15 cellular contexts compared by ENCODE assay signal in the genomic region with DNA sequence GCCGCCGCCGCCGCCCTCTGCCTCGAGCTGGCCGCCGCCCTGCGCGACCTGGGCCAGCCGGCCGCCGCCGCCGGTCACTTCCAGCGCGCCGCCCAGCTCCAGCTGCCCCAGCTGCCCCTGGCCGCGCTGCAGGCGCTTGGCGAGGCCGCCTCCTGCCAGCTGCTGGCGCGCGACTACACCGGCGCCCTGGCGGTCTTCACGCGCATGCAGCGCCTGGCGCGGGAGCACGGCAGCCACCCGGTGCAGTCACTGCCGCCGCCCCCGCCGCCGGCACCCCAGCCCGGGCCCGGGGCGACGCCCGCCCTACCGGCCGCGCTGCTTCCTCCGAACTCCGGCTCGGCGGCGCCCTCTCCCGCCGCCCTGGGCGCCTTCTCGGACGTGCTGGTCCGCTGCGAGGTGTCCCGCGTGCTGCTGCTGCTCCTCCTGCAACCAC. TPM values are rescaled to one million over a fixed set of nuclear protein-coding genes. Genes with fewer than 3 reads are reported as not detected.
DNase-seq lines count a peak whose midpoint lies in the region; ATAC-seq and TF ChIP-seq lines count a peak whose summit lies in the region.
"Not testable (repeated sequence)": the region's sequence is repeated elsewhere in the genome, so short reads cannot be mapped to it uniquely, and the experiment has no call there.
"Had no signal": no experiment of that assay in that cellular context is flagged by ENCODE, and none has a peak within 500 bp of the region (broad histone marks: within the 10 kb centered on the region; RNA-seq: fewer than 3 reads in every experiment).

No MANE protein-coding gene starts in this region.

- not testable (repeated sequence) for H3K4me3 Mint-ChIP-seq in activated naive CD8-positive, alpha-beta T cell treated with anti-CD3 and anti-CD28 coated beads, Interleukin-2, amount 10 ng/mL, durations not matched to agents 7 days and 5 days

- not testable (repeated sequence) for H3K27ac ChIP-seq in lower lobe of right lung; aorta (ENCODE audit: low read depth in 1 of 2, low read length in 2 of 2)

- TF ChIP-seq CTCF in lower lobe of right lung (IDR thresholded peaks at IDR 0.05) = not testable (repeated sequence)

- not testable (repeated sequence) for H3K9me3 ChIP-seq in lower lobe of right lung; aorta (ENCODE audit: control insufficient read depth, low read length)

- not testable (repeated sequence) for DNase-seq in activated naive CD8-positive, alpha-beta T cell treated with anti-CD3 and anti-CD28 coated beads, Interleukin-2, amount 10 ng/mL, durations not matched to agents 7 days and 5 days; lower lobe of right lung; aorta

- H3K27ac Mint-ChIP-seq in activated naive CD8-positive, alpha-beta T cell treated with anti-CD3 and anti-CD28 coated beads, Interleukin-2, amount 10 ng/mL, durations not matched to agents 7 days and 5 days = not testable (repeated sequence)

- not testable (repeated sequence) for H3K4me1 ChIP-seq in lower lobe of right lung; aorta (ENCODE audit: control insufficient read depth in 1 of 2, insufficient read depth in 2 of 2, low read length in 2 of 2)

- H3K9me3 Mint-ChIP-seq in activated naive CD8-positive, alpha-beta T cell treated with anti-CD3 and anti-CD28 coated beads, Interleukin-2, amount 10 ng/mL, durations not matched to agents 7 days and 5 days = not testable (repeated sequence)

- H3K27me3 Mint-ChIP-seq in activated naive CD8-positive, alpha-beta T cell treated with anti-CD3 and anti-CD28 coated beads, Interleukin-2, amount 10 ng/mL, durations not matched to agents 7 days and 5 days = not testable (repeated sequence)

- WGBS in aorta, 2 donors = no CpG with 5 or more reads among the region's 62 CpGs

- not testable (repeated sequence) for H3K27me3 ChIP-seq in lower lobe of right lung (ENCODE audit: low read depth); aorta (ENCODE audit: control insufficient read depth in 1 of 2, insufficient read depth in 2 of 2, low read length in 1 of 2)

- ATAC-seq in GM18873 (IDR thresholded peaks at IDR 0.05; ENCODE audit: low FRiP score, unreplicated experiment) (peak; percentile 20), GM21381 (IDR thresholded peaks at IDR 0.05; ENCODE audit: unreplicated experiment) (peak; percentile 57), HG02642 (IDR thresholded peaks at IDR 0.05; ENCODE audit: poor library complexity, unreplicated experiment) (peak; percentile 48), HG03097 (IDR thresholded peaks at IDR 0.05; ENCODE audit: low FRiP score, unreplicated experiment) (peak; percentile 45), HG03565 (IDR thresholded peaks at IDR 0.05; ENCODE audit: unreplicated experiment) (peak; percentile 37), lower lobe of right lung (peak; percentile 57 to 71), aorta (ENCODE audit: low FRiP score) (peak; percentile 43)
- peak; percentile 70 for ATAC-seq in activated naive CD8-positive, alpha-beta T cell treated with anti-CD3 and anti-CD28 coated beads, Interleukin-2, amount 10 ng/mL, durations not matched to agents 7 days and 5 days (ENCODE audit: low read depth)

- H3K4me1 Mint-ChIP-seq in activated naive CD8-positive, alpha-beta T cell treated with anti-CD3 and anti-CD28 coated beads, Interleukin-2, amount 10 ng/mL, durations not matched to agents 7 days and 5 days = not testable (repeated sequence)

- POLR2A ChIA-PET in activated naive CD8-positive, alpha-beta T cell treated with anti-CD3 and anti-CD28 coated beads, Interleukin-2, amount 10 ng/mL, durations not matched to agents 7 days and 5 days (lab: Charles Lee) = not testable (repeated sequence)

- H3K36me3 Mint-ChIP-seq in activated naive CD8-positive, alpha-beta T cell treated with anti-CD3 and anti-CD28 coated beads, Interleukin-2, amount 10 ng/mL, durations not matched to agents 7 days and 5 days = not testable (repeated sequence)

- intact Hi-C loops in lower lobe of right lung (cut with DNase I); aorta (cut with DNase I): not testable (repeated sequence)

- not testable (repeated sequence) for H3K4me3 ChIP-seq in lower lobe of right lung; aorta (ENCODE audit: low read length in 2 of 2)

- not testable (repeated sequence) for H3K36me3 ChIP-seq in lower lobe of right lung; aorta (ENCODE audit: control insufficient read depth in 1 of 2, insufficient read depth in 2 of 2, low read length in 1 of 2)

RNA-seq across cellular contexts. Expression of gene F8A1, which starts 0.7 kb away (rescaled TPM):
- total RNA-seq in activated naive CD8-positive, alpha-beta T cell treated with anti-CD3 and anti-CD28 coated beads, Interleukin-2, amount 10 ng/mL, durations not matched to agents 7 days and 5 days = 10 to 100 TPM; 47.9 to 50.5 TPM
- total RNA-seq in lower lobe of right lung (39.6 TPM), aorta (10 to 100 TPM; 16.7 to 24.6 TPM)
- polyA plus RNA-seq in aorta = 10 to 100 TPM; 14.7 to 15.5 TPM

RNA-seq across cellular contexts. Expression of gene SMIM9, which starts 52.3 kb away (rescaled TPM):
- total RNA-seq in activated naive CD8-positive, alpha-beta T cell treated with anti-CD3 and anti-CD28 coated beads, Interleukin-2, amount 10 ng/mL, durations not matched to agents 7 days and 5 days = 1 to 10 TPM in 1 of 2 experiments, not detected in 1; 1.6 TPM
- total RNA-seq in lower lobe of right lung (not detected), aorta (under 1 TPM in 1 of 2 donors, not detected in 1; 0.39 TPM)
- not detected for polyA plus RNA-seq in aorta
- total RNA-seq: HFFc6, left ventricle myocardium inferior, pulmonary artery endothelial cell, SK-MEL-5, subcutaneous adipose tissue had no signal
- polyA plus RNA-seq: adipose tissue, BJ had no signal

Comparison
In these comparisons a context has a peak if more than half of its experiments do, and no peak if none do; other contexts are left out.
1. ATAC-seq: peak in every context shown above with its lines; median percentile 70 in activated naive CD8-positive, alpha-beta T cell treated with anti-CD3 and anti-CD28 coated beads, Interleukin-2, amount 10 ng/mL, durations not matched to agents 7 days and 5 days; 64 in lower lobe of right lung; 57 in GM21381; 48 in HG02642; 45 in HG03097; 43 in aorta; 37 in HG03565; 20 in GM18873.